ENCODE assay signal across 8 cellular contexts in the genomic region with DNA sequence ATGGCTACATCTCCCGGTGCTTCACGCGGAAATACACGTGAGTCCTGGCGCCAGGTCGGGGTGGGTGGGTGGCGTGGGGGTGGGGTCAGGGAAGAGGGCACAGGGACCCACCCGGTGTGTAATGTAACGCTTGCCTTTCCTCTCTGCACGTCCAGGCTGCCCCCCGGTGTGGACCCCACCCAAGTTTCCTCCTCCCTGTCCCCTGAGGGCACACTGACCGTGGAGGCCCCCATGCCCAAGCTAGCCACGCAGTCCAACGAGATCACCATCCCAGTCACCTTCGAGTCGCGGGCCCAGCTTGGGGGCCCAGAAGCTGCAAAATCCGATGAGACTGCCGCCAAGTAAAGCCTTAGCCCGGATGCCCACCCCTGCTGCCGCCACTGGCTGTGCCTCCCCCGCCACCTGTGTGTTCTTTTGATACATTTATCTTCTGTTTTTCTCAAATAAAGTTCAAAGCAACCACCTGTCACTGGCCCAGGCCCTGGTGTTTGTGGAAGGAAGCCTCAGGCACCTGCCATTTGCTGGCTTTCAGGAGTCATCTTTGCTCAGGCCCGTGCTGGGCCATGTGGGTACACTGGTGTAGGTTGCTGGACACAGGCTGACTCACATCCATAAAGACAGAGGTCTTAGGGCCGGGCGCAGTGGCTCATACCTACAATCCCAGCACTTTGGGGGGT. TPM values are rescaled to one million over a fixed set of nuclear protein-coding genes. Genes with fewer than 3 reads are reported as not detected.
DNase-seq lines count a peak whose midpoint lies in the region; ATAC-seq and TF ChIP-seq lines count a peak whose summit lies in the region.

No MANE protein-coding gene starts in this region.

- TF ChIP-seq CTCF in GM12864 (IDR thresholded peaks at IDR 0.05; ENCODE audit: low read depth, low read length, missing control alignments) (no peak), PC-3 (conservative IDR thresholded peaks at IDR 0.05; ENCODE audit: low read depth, low read length) (no peak), neural cell (IDR thresholded peaks at IDR 0.05; ENCODE audit: poor library complexity, severe bottlenecking) (no peak)

- H3K36me3 Mint-ChIP-seq in effector memory CD8-positive, alpha-beta T cell (ENCODE audit: insufficient read depth) = peaks cover 4% of the 10 kb centered on the region

- ATAC-seq in PC-3 (peak; percentile 40), GM18907 (IDR thresholded peaks at IDR 0.05; ENCODE audit: unreplicated experiment) (no peak)
- no peak for ATAC-seq in effector memory CD8-positive, alpha-beta T cell (replicated peaks)

- no peaks in the 10 kb centered on the region for H3K36me3 ChIP-seq in PC-3 (ENCODE audit: low read depth, low read length)
- H3K36me3 ChIP-seq in neural cell (ENCODE audit: insufficient read depth, low read length) = no peaks in the 10 kb centered on the region

- H3F3A ChIP-seq in PC-3 (ENCODE audit: low read length, unreplicated experiment) (no peaks in the 10 kb centered on the region), neural cell (ENCODE audit: insufficient read depth, low read length, poor library complexity, severe bottlenecking) (no peaks in the 10 kb centered on the region)

- TF ChIP-seq EP300 in neural cell (conservative IDR thresholded peaks at IDR 0.05; ENCODE audit: poor library complexity, severe bottlenecking) = no peak

- intact Hi-C loops in PC-3 (cut with micrococcal nuclease) = no loop called here

- H3K27ac Mint-ChIP-seq in effector memory CD8-positive, alpha-beta T cell = peak overlapping the region; percentile 83 to 92

- no peaks in the 10 kb centered on the region for H3K9me3 ChIP-seq in PC-3 (ENCODE audit: low read length)
- no peaks in the 10 kb centered on the region for H3K9me3 ChIP-seq in neural cell (ENCODE audit: low read length)

- peak overlapping the region; percentile 93 to 95 for H3K4me3 Mint-ChIP-seq in effector memory CD8-positive, alpha-beta T cell

- H3K4me1 ChIP-seq in PC-3 (ENCODE audit: insufficient read depth, low read length) = peaks cover 20% of the 10 kb centered on the region

- H3K27me3 Mint-ChIP-seq in effector memory CD8-positive, alpha-beta T cell = no peaks in the 10 kb centered on the region

- H3K4me3 ChIP-seq in GM12864 (ENCODE audit: low read depth, low read length) (peak overlapping the region; percentile 82), PC-3 (ENCODE audit: low read length) (peak overlapping the region; percentile 84), neural cell (ENCODE audit: low read length) (peak overlapping the region; percentile 66)

- H3K4me1 Mint-ChIP-seq in effector memory CD8-positive, alpha-beta T cell (ENCODE audit: low read depth in 2 of 2) = peaks cover 10 to 13% of the 10 kb centered on the region in 2 donors

- H2AFZ ChIP-seq in PC-3 (ENCODE audit: low read length) (peak overlapping the region; percentile 46), neural cell (ENCODE audit: low read depth, low read length) (no peak overlapping the region)

- H3K27ac ChIP-seq in PC-3 (ENCODE audit: low read length) (peak overlapping the region; percentile 51), neural cell (ENCODE audit: low read length) (no peak overlapping the region)

- H3K9me2 ChIP-seq in PC-3 (replicated peaks; ENCODE audit: low read length) (no peaks in the 10 kb centered on the region), neural cell (ENCODE audit: insufficient read depth, low read length) (no peaks in the 10 kb centered on the region)

- POLR2A ChIA-PET in PC-3 (lab: Charles Lee; ENCODE audit: unreplicated experiment) = no interaction called here

- H3K9me3 Mint-ChIP-seq in effector memory CD8-positive, alpha-beta T cell = no peaks in the 10 kb centered on the region

- peak overlapping the region; percentile 67 for H3K9ac ChIP-seq in PC-3 (ENCODE audit: low read length)
- no peak overlapping the region for H3K9ac ChIP-seq in neural cell (ENCODE audit: low read length)

- TF ChIP-seq RAD21 in neural cell (conservative IDR thresholded peaks at IDR 0.05) = no peak

- H3K4me2 ChIP-seq in PC-3 (ENCODE audit: low read length) = peak overlapping the region; percentile 85
- no peak overlapping the region for H3K4me2 ChIP-seq in neural cell (ENCODE audit: low read length)

- DNase-seq in GM12864 (ENCODE audit: low read depth) = no peak
- DNase-seq in PC-3 = peak; percentile 66
- no peak for DNase-seq in effector memory CD8-positive, alpha-beta T cell
- no peak for DNase-seq in kidney glomerular epithelial cell (lab: John Stamatoyannopoulos, UW)
- DNase-seq in CD1c-positive myeloid dendritic cell (ENCODE audit: extremely low spot score) = no peak
- DNase-seq in ureter (ENCODE audit: low spot score) = no peak

- BruUV-seq in PC-3 (replicated peaks; lab: Mats Ljungman, UMichigan) = no TSS peak

- H4K20me1 ChIP-seq in PC-3 (ENCODE audit: low read length) (no peaks in the 10 kb centered on the region), neural cell (ENCODE audit: insufficient read depth) (no peaks in the 10 kb centered on the region)

- H3K27me3 ChIP-seq in PC-3 (ENCODE audit: low read length) (no peaks in the 10 kb centered on the region), neural cell (ENCODE audit: insufficient read depth, low read depth, low read length) (peaks cover 18% of the 10 kb centered on the region)

- H3K79me2 ChIP-seq in PC-3 (ENCODE audit: low read length) (peaks cover 10% of the 10 kb centered on the region), neural cell (replicated peaks; ENCODE audit: insufficient read depth, low read length) (no peaks in the 10 kb centered on the region)

- CTCF ChIA-PET in PC-3 (lab: Charles Lee) = interaction anchor here (1.0 to 1.5 kb wide), 2 partner anchors 10 to 12 kb away, joined by 4 to 8 read pairs; no protein-coding TSS in a partner anchor

TF ChIP-seq in neural cell, 6 proteins besides CTCF, POLR2A, EP300 and RAD21:
- TF ChIP-seq MXI1 (conservative IDR thresholded peaks at IDR 0.05; ENCODE audit: poor library complexity, severe bottlenecking) (no peak), POLR2AphosphoS5 (IDR thresholded peaks at IDR 0.05) (no peak)
TF ChIP-seq in neural cell: peak in this region for 0.

RNA-seq across cellular contexts. Expression of gene HSPB1, which starts 1.5 kb away (rescaled TPM):
- total RNA-seq in PC-3 (2014; rRNA removed) (166 and 189 TPM in 2 replicates), ureter (1,074 TPM)
- polyA plus RNA-seq in neural cell = 1.4 and 1.8 TPM in 2 replicates
- 0.69 TPM in 1 of 2 replicates, not detected in the other for polyA minus RNA-seq in neural cell

RNA-seq across cellular contexts. Expression of gene YWHAG, which starts 54.8 kb away (rescaled TPM):
- 42.2 and 54.4 TPM in 2 replicates for total RNA-seq in PC-3 (2014; rRNA removed)
- polyA plus RNA-seq in neural cell = 276 and 284 TPM in 2 replicates
- 511 and 557 TPM in 2 replicates for polyA minus RNA-seq in neural cell
- total RNA-seq in ureter = 99.4 TPM
